In the genomic region with DNA sequence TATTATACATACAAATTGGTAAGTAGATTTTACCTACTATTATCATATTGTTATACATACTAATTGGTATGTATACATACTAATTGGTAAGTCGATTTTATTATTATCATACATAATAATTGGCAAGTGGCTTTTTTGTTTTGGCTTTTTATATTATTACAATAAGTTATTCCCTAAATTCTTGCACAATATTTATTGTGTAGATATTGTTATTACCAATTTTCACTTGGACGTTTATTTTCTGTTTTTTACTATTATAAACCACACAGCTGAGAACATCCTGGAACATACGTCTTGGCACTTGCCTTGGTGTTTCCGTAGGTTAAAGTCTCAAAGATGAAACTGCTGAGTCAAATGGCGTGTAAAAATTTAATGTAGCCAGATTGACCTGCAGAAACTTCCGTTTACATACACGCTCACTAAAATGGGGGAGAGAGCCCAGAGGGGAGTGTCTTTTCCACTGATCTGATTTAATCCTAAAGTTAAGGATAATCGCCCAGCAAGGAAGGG, we compare ENCODE assay signal across 9 cellular contexts. TPM values are rescaled to one million over a fixed set of nuclear protein-coding genes. Genes with fewer than 3 reads are reported as not detected.
DNase-seq lines count a peak whose midpoint lies in the region; ATAC-seq, FAIRE-seq and TF ChIP-seq lines count a peak whose summit lies in the region.
"Had no signal": no experiment of that assay in that cellular context is flagged by ENCODE, and none has a peak within 500 bp of the region (broad histone marks: within the 10 kb centered on the region; RNA-seq: fewer than 3 reads in every experiment).

No MANE protein-coding gene starts in this region.

- peak overlapping the region; percentile 68 for H3K4me3 ChIP-seq in CD8-positive, alpha-beta T cell (ENCODE audit: low read depth, low read length)

- ATAC-seq in CD8-positive, alpha-beta T cell = no peak

- TF ChIP-seq CTCF in CD8-positive, alpha-beta T cell (IDR thresholded peaks at IDR 0.05) = no peak
- TF ChIP-seq CTCF in progenitor cell of endocrine pancreas (IDR thresholded peaks at IDR 0.05; ENCODE audit: unreplicated experiment) = no peak

- H3K9me3 Mint-ChIP-seq in CD8-positive, alpha-beta T cell = no peaks in the 10 kb centered on the region
- no peaks in the 10 kb centered on the region for H3K9me3 Mint-ChIP-seq in progenitor cell of endocrine pancreas (ENCODE audit: low read depth)

- no peaks in the 10 kb centered on the region for H3K27me3 Mint-ChIP-seq in CD8-positive, alpha-beta T cell (ENCODE audit: low read depth)
- H3K27me3 Mint-ChIP-seq in progenitor cell of endocrine pancreas = peaks cover 11% of the 10 kb centered on the region

- no peaks in the 10 kb centered on the region for H3K36me3 ChIP-seq in CD8-positive, alpha-beta T cell (ENCODE audit: insufficient read depth, low read length)

- TF ChIP-seq POLR2A in H54 (IDR thresholded peaks at IDR 0.05; ENCODE audit: low read depth, low read length) = 0 out of 2 replicates have a peak, but pooled peaks have one; percentile 16

- peaks cover 6% of the 10 kb centered on the region for H3K36me3 Mint-ChIP-seq in CD8-positive, alpha-beta T cell
- H3K36me3 Mint-ChIP-seq in progenitor cell of endocrine pancreas (ENCODE audit: insufficient read depth) = no peaks in the 10 kb centered on the region

- no peak for FAIRE-seq in H54 (lab: Jason Lieb, UNC)

- peak overlapping the region; percentile 82 for H3K27ac ChIP-seq in CD8-positive, alpha-beta T cell (ENCODE audit: low read depth, low read length)

- peak overlapping the region; percentile 97 for H3K4me3 Mint-ChIP-seq in CD8-positive, alpha-beta T cell
- peak overlapping the region; percentile 90 for H3K4me3 Mint-ChIP-seq in progenitor cell of endocrine pancreas (ENCODE audit: low read depth)

- H3K27me3 ChIP-seq in CD8-positive, alpha-beta T cell (ENCODE audit: insufficient read depth, low read length) = no peaks in the 10 kb centered on the region

- H3K4me1 Mint-ChIP-seq in CD8-positive, alpha-beta T cell (ENCODE audit: low read depth) = peaks cover 29% of the 10 kb centered on the region
- H3K4me1 Mint-ChIP-seq in progenitor cell of endocrine pancreas (ENCODE audit: low read depth) = peaks cover 1% of the 10 kb centered on the region

- no peaks in the 10 kb centered on the region for H3K9me3 ChIP-seq in CD8-positive, alpha-beta T cell (ENCODE audit: low read length)

- intact Hi-C loops in CD8-positive, alpha-beta T cell (cut with DNase I, micrococcal nuclease) = loop anchor here (1.0 to 10.0 kb wide), 6 partner anchors 36 to 749 kb away; a partner anchor contains a TSS

- CTCF ChIA-PET in CD8-positive, alpha-beta T cell (lab: Charles Lee) = interaction anchor here (0.7 to 12.1 kb wide), 13 partner anchors 7 to 511 kb away, joined by 3 to 187 read pairs (median 10); a partner anchor contains a TSS

- no peak for DNase-seq in CD8-positive, alpha-beta T cell
- no peak for DNase-seq in H54 (ENCODE audit: insufficient read length, low spot score)
- peak; percentile 86 for DNase-seq in RPMI8226
- DNase-seq in epidermal melanocyte (ENCODE audit: insufficient read length, low spot score) = peak; percentile 7
- no peak for DNase-seq in progenitor cell of endocrine pancreas (ENCODE audit: low spot score, unreplicated experiment)
- no peak for DNase-seq in A172 (ENCODE audit: low spot score)
- no peak for DNase-seq in KG1 (lab: John Stamatoyannopoulos, UW)
- DNase-seq in hippocampal formation (lab: John Stamatoyannopoulos, UW) = no peak

- POLR2A ChIA-PET in CD8-positive, alpha-beta T cell (lab: Charles Lee) = interaction anchor here (1.0 to 5.1 kb wide), 7 partner anchors 11 to 170 kb away, joined by 4 to 99 read pairs (median 16); a partner anchor contains a TSS

- peak overlapping the region; percentile 100 for H3K27ac Mint-ChIP-seq in CD8-positive, alpha-beta T cell
- H3K27ac Mint-ChIP-seq in progenitor cell of endocrine pancreas = peak overlapping the region; percentile 99

- H3K4me1 ChIP-seq in CD8-positive, alpha-beta T cell (ENCODE audit: insufficient read depth, low read length) = peaks cover 11% of the 10 kb centered on the region

RNA-seq across cellular contexts. Expression of a gene that starts 18.9 kb away (rescaled TPM):
- total RNA-seq in CD8-positive, alpha-beta T cell = 1 to 10 TPM; 3.7 to 4.1 TPM
- not detected in 2 replicates for total RNA-seq in progenitor cell of endocrine pancreas
- not detected in 2 replicates for total RNA-seq in A172 (2014; rRNA removed; shearing (Covaris generic))

RNA-seq across cellular contexts. Expression of a gene that starts 19.0 kb away (rescaled TPM):
- 10 to 100 TPM; 12.8 to 13.6 TPM for total RNA-seq in CD8-positive, alpha-beta T cell
- not detected in 2 replicates for total RNA-seq in progenitor cell of endocrine pancreas
- 0.07 and 0.41 TPM in 2 replicates for total RNA-seq in A172 (2014; rRNA removed; shearing (Covaris generic))

RNA-seq across cellular contexts. Expression of a gene that starts 39.1 kb away (rescaled TPM):
- not detected for total RNA-seq in CD8-positive, alpha-beta T cell
- not detected in 2 replicates for total RNA-seq in progenitor cell of endocrine pancreas
- 0.22 TPM in 1 of 2 replicates, not detected in the other for total RNA-seq in A172 (2014; rRNA removed; shearing (Covaris generic))

RNA-seq across cellular contexts. Expression of a gene that starts 58.9 kb away (rescaled TPM):
- under 1 TPM in 1 of 2 experiments, not detected in 1; 0.05 TPM for total RNA-seq in CD8-positive, alpha-beta T cell
- total RNA-seq in progenitor cell of endocrine pancreas = 0.07 and 0.11 TPM in 2 replicates
- total RNA-seq in A172 (2014; rRNA removed; shearing (Covaris generic)) = not detected in 2 replicates
- total RNA-seq: RPMI7951 had no signal

Comparison
In these comparisons a context has a peak if more than half of its experiments do, and no peak if none do; other contexts are left out.
1. DNase-seq: peak in RPMI8226 (single experiment) and epidermal melanocyte (single experiment); none in CD8-positive, alpha-beta T cell (0 of 7), H54 (single experiment), progenitor cell of endocrine pancreas (single experiment), A172 (single experiment), KG1 (single experiment) and hippocampal formation (0 of 2).